In the genomic region with DNA sequence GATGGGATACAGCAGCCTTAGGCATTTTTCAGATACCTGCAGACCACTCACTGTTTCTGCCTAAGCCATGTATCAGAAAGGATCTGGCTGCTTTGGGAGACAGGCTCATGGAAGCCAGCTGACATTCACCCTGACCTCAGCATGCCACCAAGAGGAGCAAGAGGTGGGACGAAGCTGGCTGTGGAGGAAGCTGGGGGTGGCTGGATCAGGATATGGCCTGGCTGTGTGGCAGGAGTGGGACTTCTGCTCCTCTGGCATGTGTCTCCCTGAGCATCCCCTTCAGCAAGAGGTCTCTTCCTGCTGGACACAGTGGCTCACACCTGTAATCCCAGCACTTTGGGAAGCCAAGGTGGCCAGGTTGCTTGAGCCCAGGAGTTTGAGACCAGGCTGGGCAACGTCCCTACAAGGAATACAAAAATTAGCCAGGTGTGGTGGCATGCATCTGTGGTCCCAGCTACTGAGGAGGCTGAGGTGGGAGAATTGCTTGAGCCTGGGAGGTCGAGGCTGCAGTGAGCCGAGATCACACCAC, we compare ENCODE assay signal across 1 cellular context.
TF ChIP-seq lines count a peak whose summit lies in the region.

No MANE protein-coding gene starts in this region.

TF ChIP-seq in HepG2, 621 proteins besides CTCF, POLR2A, EP300 and RAD21 (continued from another document):
- TF ChIP-seq KLF13 (CRISPR knock-in tag; IDR thresholded peaks at IDR 0.05) (0 out of 2 replicates have a peak, but pooled peaks have one; percentile 47), HHEX (CRISPR knock-in tag; IDR thresholded peaks at IDR 0.05) (no peak), EEA1 (CRISPR knock-in tag; IDR thresholded peaks at IDR 0.05; ENCODE audit: borderline replicate concordance) (0 out of 2 replicates have a peak, but pooled peaks have one; percentile 52), ZBTB7A (CRISPR knock-in tag; IDR thresholded peaks at IDR 0.05) (peak; percentile 44; the same call in 1 of the 2 replicates), JUND (CRISPR knock-in tag; IDR thresholded peaks at IDR 0.05) (0 out of 2 replicates have a peak, but pooled peaks have one; percentile 21), ZNF737 (CRISPR knock-in tag; IDR thresholded peaks at IDR 0.05; ENCODE audit: borderline replicate concordance) (0 out of 2 replicates have a peak, but pooled peaks have one; percentile 59), ZNF234 (CRISPR knock-in tag; conservative IDR thresholded peaks at IDR 0.05) (0 out of 2 replicates have a peak, but pooled peaks have one; percentile 28), KMT2B (CRISPR knock-in tag; IDR thresholded peaks at IDR 0.05) (no peak), HOXA3 (CRISPR knock-in tag; IDR thresholded peaks at IDR 0.05) (0 out of 2 replicates have a peak, but pooled peaks have one; percentile 14), NRL (CRISPR knock-in tag; IDR thresholded peaks at IDR 0.05; ENCODE audit: borderline replicate concordance) (peak; percentile 44; the same call in 1 of the 2 replicates), ZNF891 (CRISPR knock-in tag; IDR thresholded peaks at IDR 0.05) (peak; percentile 83), ZNF572 (CRISPR knock-in tag; IDR thresholded peaks at IDR 0.05) (peak; percentile 84; the same call in 1 of the 2 replicates), EED (CRISPR knock-in tag; IDR thresholded peaks at IDR 0.05) (peak; percentile 56; the same call in 1 of the 2 replicates)
- TF ChIP-seq, protein P1, sequence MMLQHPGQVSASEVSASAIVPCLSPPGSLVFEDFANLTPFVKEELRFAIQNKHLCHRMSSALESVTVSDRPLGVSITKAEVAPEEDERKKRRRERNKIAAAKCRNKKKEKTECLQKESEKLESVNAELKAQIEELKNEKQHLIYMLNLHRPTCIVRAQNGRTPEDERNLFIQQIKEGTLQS (CRISPR knock-in tag; IDR thresholded peaks at IDR 0.05): no peak
- TF ChIP-seq, protein P2, sequence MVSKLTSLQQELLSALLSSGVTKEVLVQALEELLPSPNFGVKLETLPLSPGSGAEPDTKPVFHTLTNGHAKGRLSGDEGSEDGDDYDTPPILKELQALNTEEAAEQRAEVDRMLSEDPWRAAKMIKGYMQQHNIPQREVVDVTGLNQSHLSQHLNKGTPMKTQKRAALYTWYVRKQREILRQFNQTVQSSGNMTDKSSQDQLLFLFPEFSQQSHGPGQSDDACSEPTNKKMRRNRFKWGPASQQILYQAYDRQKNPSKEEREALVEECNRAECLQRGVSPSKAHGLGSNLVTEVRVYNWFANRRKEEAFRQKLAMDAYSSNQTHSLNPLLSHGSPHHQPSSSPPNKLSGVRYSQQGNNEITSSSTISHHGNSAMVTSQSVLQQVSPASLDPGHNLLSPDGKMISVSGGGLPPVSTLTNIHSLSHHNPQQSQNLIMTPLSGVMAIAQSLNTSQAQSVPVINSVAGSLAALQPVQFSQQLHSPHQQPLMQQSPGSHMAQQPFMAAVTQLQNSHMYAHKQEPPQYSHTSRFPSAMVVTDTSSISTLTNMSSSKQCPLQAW (CRISPR knock-in tag; IDR thresholded peaks at IDR 0.05): 0 out of 2 replicates have a peak, but pooled peaks have one; percentile 34
- TF ChIP-seq, protein P3, sequence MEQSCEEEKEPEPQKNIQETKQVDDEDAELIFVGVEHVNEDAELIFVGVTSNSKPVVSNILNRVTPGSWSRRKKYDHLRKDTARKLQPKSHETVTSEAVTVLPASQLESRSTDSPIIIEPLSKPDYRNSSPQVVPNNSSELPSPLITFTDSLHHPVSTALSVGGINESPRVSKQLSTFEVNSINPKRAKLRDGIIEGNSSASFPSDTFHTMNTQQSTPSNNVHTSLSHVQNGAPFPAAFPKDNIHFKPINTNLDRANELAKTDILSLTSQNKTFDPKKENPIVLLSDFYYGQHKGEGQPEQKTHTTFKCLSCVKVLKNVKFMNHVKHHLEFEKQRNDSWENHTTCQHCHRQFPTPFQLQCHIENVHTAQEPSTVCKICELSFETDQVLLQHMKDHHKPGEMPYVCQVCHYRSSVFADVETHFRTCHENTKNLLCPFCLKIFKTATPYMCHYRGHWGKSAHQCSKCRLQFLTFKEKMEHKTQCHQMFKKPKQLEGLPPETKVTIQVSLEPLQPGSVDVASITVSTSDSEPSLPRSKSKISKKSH (CRISPR knock-in tag; IDR thresholded peaks at IDR 0.05; ENCODE audit: borderline replicate concordance): 0 out of 2 replicates have a peak, but pooled peaks have one; percentile 62
